1 cellular context compared by ENCODE assay signal in genomic region chr3:138188013-138188352, GRCh38.
TF ChIP-seq lines count a peak whose summit lies in the region.

No MANE protein-coding gene starts in this region.

TF ChIP-seq in GM23338, 12 proteins besides CTCF, POLR2A, EP300 and RAD21 (continued from another document):
- TF ChIP-seq REST (IDR thresholded peaks at IDR 0.05; ENCODE audit: unreplicated experiment) (no peak), EZH2phosphoT487 (IDR thresholded peaks at IDR 0.05; ENCODE audit: unreplicated experiment) (no peak), NANOG (IDR thresholded peaks at IDR 0.05; ENCODE audit: borderline replicate concordance) (no peak), STAT1 (IDR thresholded peaks at IDR 0.05; ENCODE audit: unreplicated experiment) (no peak)
